19 cellular contexts compared by ENCODE assay signal in genomic region chr7:54072710-54073109, GRCh38.
DNase-seq lines count a peak whose midpoint lies in the region; ATAC-seq, FAIRE-seq and TF ChIP-seq lines count a peak whose summit lies in the region.
"Had no signal": no experiment of that assay in that cellular context is flagged by ENCODE, and none has a peak within 500 bp of the region (broad histone marks: within the 10 kb centered on the region; RNA-seq: fewer than 3 reads in every experiment).

No MANE protein-coding gene starts in this region.

- no peaks in the 10 kb centered on the region for H3K36me3 ChIP-seq in hepatocyte (replicated peaks; ENCODE audit: insufficient read depth, low read depth)
- H3K36me3 ChIP-seq: HAP-1 had no signal

- WGBS in A549 (ENCODE audit: missing lambda C conversion rate), result 42% methylated on average over 4 of the region's 4 CpGs
- 59% methylated on average over 4 of the region's 4 CpGs for WGBS in hepatocyte (ENCODE audit: low lambda C conversion rate, missing lambda C conversion rate)

- no peaks in the 10 kb centered on the region for H3K9me3 ChIP-seq in A549
- H3K9me3 ChIP-seq in hepatocyte (ENCODE audit: low read depth), result no peaks in the 10 kb centered on the region
- H3K9me3 ChIP-seq: HAP-1 had no signal

- no peak for FAIRE-seq in A549 (lab: Jason Lieb, UNC)
- FAIRE-seq: GM12892, H54 had no signal

- POLR2A ChIA-PET in A549 (lab: Yijun Ruan, JAX) (no interaction called here), GM10248 (lab: Yijun Ruan, JAX) (no interaction called here)

- no peak for TF ChIP-seq POLR2A in A549 (IDR thresholded peaks at IDR 0.05; ENCODE audit: low read length)

- no peaks in the 10 kb centered on the region for H3K9me2 ChIP-seq in hepatocyte (replicated peaks; ENCODE audit: insufficient read depth)

- no peak overlapping the region for H3K4me3 ChIP-seq in A549
- H3K4me3 ChIP-seq in hepatocyte, result no peak overlapping the region
- H3K4me3 ChIP-seq: HAP-1 had no signal

- TF ChIP-seq CTCF in A549 (IDR thresholded peaks at IDR 0.05) (no peak), hepatocyte (IDR thresholded peaks at IDR 0.05; ENCODE audit: poor library complexity) (no peak), GM10248 (IDR thresholded peaks at IDR 0.05; ENCODE audit: control extremely low read depth, extremely low read depth, low read depth, missing control alignments) (no peak)

- H3K79me2 ChIP-seq in hepatocyte, result no peaks in the 10 kb centered on the region

- TF ChIP-seq EP300 in A549 (IDR thresholded peaks at IDR 0.05), result no peak

- no peaks in the 10 kb centered on the region for H3K4me1 ChIP-seq in A549
- no peaks in the 10 kb centered on the region for H3K4me1 ChIP-seq in hepatocyte (ENCODE audit: insufficient read depth)
- H3K4me1 ChIP-seq: HAP-1 had no signal

- no peaks in the 10 kb centered on the region for H4K20me1 ChIP-seq in hepatocyte (ENCODE audit: insufficient read depth, poor library complexity, severe bottlenecking)

- CTCF ChIA-PET in A549 (lab: Yijun Ruan, JAX), result no interaction called here
- CTCF ChIA-PET in GM10248 (lab: Yijun Ruan, JAX), result interaction anchor here (1.3 kb wide), 1 partner anchor 14 kb away, joined by 4 read pairs; no protein-coding TSS in a partner anchor

- DNase-seq in A549 (ENCODE audit: low read depth in 1 of 2, low spot score in 1 of 2), result no peak
- DNase-seq in OCI-M1 (lab: John Stamatoyannopoulos, UW), result peak; percentile 1
- peak; percentile 26 for DNase-seq in hepatocyte (ENCODE audit: low spot score)
- no peak for DNase-seq in MV-4-11 (lab: John Stamatoyannopoulos, UW)
- no peak for DNase-seq in GM10248 (ENCODE audit: extremely low spot score)
- DNase-seq: 8988T; C1 segment of cervical spinal cord; Calu3; CD4-positive, alpha-beta memory T cell; COR-L47; DMS53; DMS79 treated with DMSO at 0.1 percent for 48 hours; GF-D8; GOT3; HFFc6 had no signal

- ATAC-seq in A549 (no peak), GM21423 (IDR thresholded peaks at IDR 0.05; ENCODE audit: unreplicated experiment) (no peak)

- H3K27ac ChIP-seq in A549 (no peak overlapping the region), hepatocyte (no peak overlapping the region)

- no peak overlapping the region for H2AFZ ChIP-seq in hepatocyte

- no peaks in the 10 kb centered on the region for H3K27me3 ChIP-seq in hepatocyte

- H3K4me2 ChIP-seq in A549, result no peak overlapping the region
- no peak overlapping the region for H3K4me2 ChIP-seq in hepatocyte

- TF ChIP-seq RAD21 in A549 (conservative IDR thresholded peaks at IDR 0.05 in 1 of 2, IDR thresholded peaks at IDR 0.05 in 1 of 2), result no peak

TF ChIP-seq in A549, 52 proteins besides CTCF, POLR2A, EP300 and RAD21:
- peak; percentile 11 for TF ChIP-seq MAFK (IDR thresholded peaks at IDR 0.05; ENCODE audit: partially characterized antibody)
- TF ChIP-seq REST (IDR thresholded peaks at IDR 0.05), result no peak

Comparison
In these comparisons a context has a peak if more than half of its experiments do, and no peak if none do; other contexts are left out.
1. DNase-seq: peak in OCI-M1 (single experiment) and hepatocyte (single experiment); none in A549 (0 of 2), MV-4-11 (single experiment) and GM10248 (single experiment).